In the genomic region with DNA sequence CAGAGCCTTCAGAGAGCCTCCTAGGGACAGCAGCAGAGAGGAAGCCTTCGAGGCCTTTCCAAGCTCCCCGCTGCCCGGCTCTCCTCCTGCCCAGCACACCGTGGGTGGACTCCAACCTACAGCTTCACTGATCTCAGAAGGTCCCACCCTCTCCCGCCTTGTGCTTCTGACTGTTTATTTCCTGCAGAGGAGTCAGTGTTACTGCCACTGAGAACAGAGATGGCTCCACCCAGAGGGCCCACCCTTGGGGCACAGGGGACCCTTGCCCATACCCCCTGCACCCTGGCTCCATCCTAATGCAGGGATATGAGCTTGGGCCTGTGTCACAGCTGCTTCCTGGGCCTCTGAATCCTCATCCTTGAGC, we compare ENCODE assay signal across 1 cellular context.
TF ChIP-seq lines count a peak whose summit lies in the region.

No MANE protein-coding gene starts in this region.

TF ChIP-seq in HepG2, 621 proteins besides CTCF, POLR2A, EP300 and RAD21 (continued from another document and continues in another):
- no peak for TF ChIP-seq SAFB2 (CRISPR knock-in tag; IDR thresholded peaks at IDR 0.05; ENCODE audit: borderline replicate concordance, low read depth)
- no peak for TF ChIP-seq POLR2AphosphoS2 (IDR thresholded peaks at IDR 0.05; ENCODE audit: low read depth, low read length)
- TF ChIP-seq MYC (CRISPR knock-in tag; IDR thresholded peaks at IDR 0.05; ENCODE audit: borderline replicate concordance), result no peak
- TF ChIP-seq HMG20B (CRISPR knock-in tag; conservative IDR thresholded peaks at IDR 0.05), result no peak
- TF ChIP-seq, protein P1, sequence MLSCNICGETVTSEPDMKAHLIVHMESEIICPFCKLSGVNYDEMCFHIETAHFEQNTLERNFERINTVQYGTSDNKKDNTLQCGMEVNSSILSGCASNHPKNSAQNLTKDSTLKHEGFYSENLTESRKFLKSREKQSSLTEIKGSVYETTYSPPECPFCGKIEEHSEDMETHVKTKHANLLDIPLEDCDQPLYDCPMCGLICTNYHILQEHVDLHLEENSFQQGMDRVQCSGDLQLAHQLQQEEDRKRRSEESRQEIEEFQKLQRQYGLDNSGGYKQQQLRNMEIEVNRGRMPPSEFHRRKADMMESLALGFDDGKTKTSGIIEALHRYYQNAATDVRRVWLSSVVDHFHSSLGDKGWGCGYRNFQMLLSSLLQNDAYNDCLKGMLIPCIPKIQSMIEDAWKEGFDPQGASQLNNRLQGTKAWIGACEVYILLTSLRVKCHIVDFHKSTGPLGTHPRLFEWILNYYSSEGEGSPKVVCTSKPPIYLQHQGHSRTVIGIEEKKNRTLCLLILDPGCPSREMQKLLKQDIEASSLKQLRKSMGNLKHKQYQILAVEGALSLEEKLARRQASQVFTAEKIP (CRISPR knock-in tag; IDR thresholded peaks at IDR 0.05; ENCODE audit: borderline replicate concordance), result no peak
- TF ChIP-seq ZNF225 (CRISPR knock-in tag; IDR thresholded peaks at IDR 0.05), result no peak
- TF ChIP-seq ZBTB38 (CRISPR knock-in tag; IDR thresholded peaks at IDR 0.05), result no peak
- no peak for TF ChIP-seq ZNF274 (CRISPR knock-in tag; IDR thresholded peaks at IDR 0.05)
- no peak for TF ChIP-seq MZF1 (CRISPR knock-in tag; IDR thresholded peaks at IDR 0.05; ENCODE audit: borderline replicate concordance)
- TF ChIP-seq, protein P2, sequence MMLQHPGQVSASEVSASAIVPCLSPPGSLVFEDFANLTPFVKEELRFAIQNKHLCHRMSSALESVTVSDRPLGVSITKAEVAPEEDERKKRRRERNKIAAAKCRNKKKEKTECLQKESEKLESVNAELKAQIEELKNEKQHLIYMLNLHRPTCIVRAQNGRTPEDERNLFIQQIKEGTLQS (CRISPR knock-in tag; IDR thresholded peaks at IDR 0.05), result no peak
- 0 out of 2 replicates have a peak, but pooled peaks have one; percentile 53 for TF ChIP-seq CAMTA2 (CRISPR knock-in tag; IDR thresholded peaks at IDR 0.05; ENCODE audit: borderline replicate concordance)
- TF ChIP-seq SALL1 (CRISPR knock-in tag; IDR thresholded peaks at IDR 0.05), result no peak
- TF ChIP-seq SOX5 (CRISPR knock-in tag; IDR thresholded peaks at IDR 0.05; ENCODE audit: borderline replicate concordance), result no peak
- TF ChIP-seq, protein P3, sequence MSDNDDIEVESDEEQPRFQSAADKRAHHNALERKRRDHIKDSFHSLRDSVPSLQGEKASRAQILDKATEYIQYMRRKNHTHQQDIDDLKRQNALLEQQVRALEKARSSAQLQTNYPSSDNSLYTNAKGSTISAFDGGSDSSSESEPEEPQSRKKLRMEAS (IDR thresholded peaks at IDR 0.05), result peak; percentile 62; the same call in 1 of the 2 replicates
- no peak for TF ChIP-seq ZNF160 (CRISPR knock-in tag; IDR thresholded peaks at IDR 0.05)
- TF ChIP-seq, protein P4, sequence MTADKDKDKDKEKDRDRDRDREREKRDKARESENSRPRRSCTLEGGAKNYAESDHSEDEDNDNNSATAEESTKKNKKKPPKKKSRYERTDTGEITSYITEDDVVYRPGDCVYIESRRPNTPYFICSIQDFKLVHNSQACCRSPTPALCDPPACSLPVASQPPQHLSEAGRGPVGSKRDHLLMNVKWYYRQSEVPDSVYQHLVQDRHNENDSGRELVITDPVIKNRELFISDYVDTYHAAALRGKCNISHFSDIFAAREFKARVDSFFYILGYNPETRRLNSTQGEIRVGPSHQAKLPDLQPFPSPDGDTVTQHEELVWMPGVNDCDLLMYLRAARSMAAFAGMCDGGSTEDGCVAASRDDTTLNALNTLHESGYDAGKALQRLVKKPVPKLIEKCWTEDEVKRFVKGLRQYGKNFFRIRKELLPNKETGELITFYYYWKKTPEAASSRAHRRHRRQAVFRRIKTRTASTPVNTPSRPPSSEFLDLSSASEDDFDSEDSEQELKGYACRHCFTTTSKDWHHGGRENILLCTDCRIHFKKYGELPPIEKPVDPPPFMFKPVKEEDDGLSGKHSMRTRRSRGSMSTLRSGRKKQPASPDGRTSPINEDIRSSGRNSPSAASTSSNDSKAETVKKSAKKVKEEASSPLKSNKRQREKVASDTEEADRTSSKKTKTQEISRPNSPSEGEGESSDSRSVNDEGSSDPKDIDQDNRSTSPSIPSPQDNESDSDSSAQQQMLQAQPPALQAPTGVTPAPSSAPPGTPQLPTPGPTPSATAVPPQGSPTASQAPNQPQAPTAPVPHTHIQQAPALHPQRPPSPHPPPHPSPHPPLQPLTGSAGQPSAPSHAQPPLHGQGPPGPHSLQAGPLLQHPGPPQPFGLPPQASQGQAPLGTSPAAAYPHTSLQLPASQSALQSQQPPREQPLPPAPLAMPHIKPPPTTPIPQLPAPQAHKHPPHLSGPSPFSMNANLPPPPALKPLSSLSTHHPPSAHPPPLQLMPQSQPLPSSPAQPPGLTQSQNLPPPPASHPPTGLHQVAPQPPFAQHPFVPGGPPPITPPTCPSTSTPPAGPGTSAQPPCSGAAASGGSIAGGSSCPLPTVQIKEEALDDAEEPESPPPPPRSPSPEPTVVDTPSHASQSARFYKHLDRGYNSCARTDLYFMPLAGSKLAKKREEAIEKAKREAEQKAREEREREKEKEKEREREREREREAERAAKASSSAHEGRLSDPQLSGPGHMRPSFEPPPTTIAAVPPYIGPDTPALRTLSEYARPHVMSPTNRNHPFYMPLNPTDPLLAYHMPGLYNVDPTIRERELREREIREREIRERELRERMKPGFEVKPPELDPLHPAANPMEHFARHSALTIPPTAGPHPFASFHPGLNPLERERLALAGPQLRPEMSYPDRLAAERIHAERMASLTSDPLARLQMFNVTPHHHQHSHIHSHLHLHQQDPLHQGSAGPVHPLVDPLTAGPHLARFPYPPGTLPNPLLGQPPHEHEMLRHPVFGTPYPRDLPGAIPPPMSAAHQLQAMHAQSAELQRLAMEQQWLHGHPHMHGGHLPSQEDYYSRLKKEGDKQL (CRISPR knock-in tag; IDR thresholded peaks at IDR 0.05; ENCODE audit: low read depth), result no peak
- no peak for TF ChIP-seq THAP11 (CRISPR knock-in tag; IDR thresholded peaks at IDR 0.05)
- TF ChIP-seq, protein P5, sequence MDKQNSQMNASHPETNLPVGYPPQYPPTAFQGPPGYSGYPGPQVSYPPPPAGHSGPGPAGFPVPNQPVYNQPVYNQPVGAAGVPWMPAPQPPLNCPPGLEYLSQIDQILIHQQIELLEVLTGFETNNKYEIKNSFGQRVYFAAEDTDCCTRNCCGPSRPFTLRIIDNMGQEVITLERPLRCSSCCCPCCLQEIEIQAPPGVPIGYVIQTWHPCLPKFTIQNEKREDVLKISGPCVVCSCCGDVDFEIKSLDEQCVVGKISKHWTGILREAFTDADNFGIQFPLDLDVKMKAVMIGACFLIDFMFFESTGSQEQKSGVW (CRISPR knock-in tag; IDR thresholded peaks at IDR 0.05; ENCODE audit: borderline replicate concordance), result no peak
- TF ChIP-seq, protein P6, sequence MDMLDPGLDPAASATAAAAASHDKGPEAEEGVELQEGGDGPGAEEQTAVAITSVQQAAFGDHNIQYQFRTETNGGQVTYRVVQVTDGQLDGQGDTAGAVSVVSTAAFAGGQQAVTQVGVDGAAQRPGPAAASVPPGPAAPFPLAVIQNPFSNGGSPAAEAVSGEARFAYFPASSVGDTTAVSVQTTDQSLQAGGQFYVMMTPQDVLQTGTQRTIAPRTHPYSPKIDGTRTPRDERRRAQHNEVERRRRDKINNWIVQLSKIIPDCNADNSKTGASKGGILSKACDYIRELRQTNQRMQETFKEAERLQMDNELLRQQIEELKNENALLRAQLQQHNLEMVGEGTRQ (IDR thresholded peaks at IDR 0.05; ENCODE audit: low read depth, low read length), result no peak
- TF ChIP-seq, protein P6 (CRISPR knock-in tag; IDR thresholded peaks at IDR 0.05; ENCODE audit: borderline replicate concordance), result no peak
- no peak for TF ChIP-seq ETV6 (CRISPR knock-in tag; conservative IDR thresholded peaks at IDR 0.05)
- TF ChIP-seq, protein P7, sequence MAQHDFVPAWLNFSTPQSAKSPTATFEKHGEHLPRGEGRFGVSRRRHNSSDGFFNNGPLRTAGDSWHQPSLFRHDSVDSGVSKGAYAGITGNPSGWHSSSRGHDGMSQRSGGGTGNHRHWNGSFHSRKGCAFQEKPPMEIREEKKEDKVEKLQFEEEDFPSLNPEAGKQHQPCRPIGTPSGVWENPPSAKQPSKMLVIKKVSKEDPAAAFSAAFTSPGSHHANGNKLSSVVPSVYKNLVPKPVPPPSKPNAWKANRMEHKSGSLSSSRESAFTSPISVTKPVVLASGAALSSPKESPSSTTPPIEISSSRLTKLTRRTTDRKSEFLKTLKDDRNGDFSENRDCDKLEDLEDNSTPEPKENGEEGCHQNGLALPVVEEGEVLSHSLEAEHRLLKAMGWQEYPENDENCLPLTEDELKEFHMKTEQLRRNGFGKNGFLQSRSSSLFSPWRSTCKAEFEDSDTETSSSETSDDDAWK (CRISPR knock-in tag; IDR thresholded peaks at IDR 0.05), result no peak
- no peak for TF ChIP-seq ZNF354B (CRISPR knock-in tag; IDR thresholded peaks at IDR 0.05)
- no peak for TF ChIP-seq U2AF2 (IDR thresholded peaks at IDR 0.05; ENCODE audit: low read depth, low read length)
- no peak for TF ChIP-seq HNF4A (CRISPR knock-in tag; IDR thresholded peaks at IDR 0.05)
- TF ChIP-seq ZFP36L2 (CRISPR knock-in tag; IDR thresholded peaks at IDR 0.05), result no peak
- TF ChIP-seq KMT2B (CRISPR knock-in tag; IDR thresholded peaks at IDR 0.05), result no peak
- no peak for TF ChIP-seq ZMYM2 (CRISPR knock-in tag; IDR thresholded peaks at IDR 0.05)
- TF ChIP-seq THYN1 (CRISPR knock-in tag; IDR thresholded peaks at IDR 0.05; ENCODE audit: borderline replicate concordance, low read depth), result no peak
- 0 out of 2 replicates have a peak, but pooled peaks have one; percentile 58 for TF ChIP-seq ZNF20 (CRISPR knock-in tag; IDR thresholded peaks at IDR 0.05)
- TF ChIP-seq KLF12 (CRISPR knock-in tag; IDR thresholded peaks at IDR 0.05; ENCODE audit: borderline replicate concordance), result 0 out of 2 replicates have a peak, but pooled peaks have one; percentile 24
- no peak for TF ChIP-seq ZNF629 (CRISPR knock-in tag; conservative IDR thresholded peaks at IDR 0.05)
- TF ChIP-seq ZNF550 (CRISPR knock-in tag; IDR thresholded peaks at IDR 0.05; ENCODE audit: borderline replicate concordance), result no peak; the same call in 1 of the 2 replicates
- TF ChIP-seq RARA (CRISPR knock-in tag; IDR thresholded peaks at IDR 0.05), result no peak
- no peak for TF ChIP-seq ZNF232 (CRISPR knock-in tag; IDR thresholded peaks at IDR 0.05; ENCODE audit: borderline replicate concordance)
- no peak for TF ChIP-seq ZEB1 (IDR thresholded peaks at IDR 0.05; ENCODE audit: insufficient replicate concordance, low read depth)
- no peak for TF ChIP-seq SP1 (IDR thresholded peaks at IDR 0.05)
- TF ChIP-seq SP1 (CRISPR knock-in tag; IDR thresholded peaks at IDR 0.05), result no peak
- TF ChIP-seq ZNF607 (CRISPR knock-in tag; IDR thresholded peaks at IDR 0.05; ENCODE audit: borderline replicate concordance), result 0 out of 2 replicates have a peak, but pooled peaks have one; percentile 75
- TF ChIP-seq, protein P8, sequence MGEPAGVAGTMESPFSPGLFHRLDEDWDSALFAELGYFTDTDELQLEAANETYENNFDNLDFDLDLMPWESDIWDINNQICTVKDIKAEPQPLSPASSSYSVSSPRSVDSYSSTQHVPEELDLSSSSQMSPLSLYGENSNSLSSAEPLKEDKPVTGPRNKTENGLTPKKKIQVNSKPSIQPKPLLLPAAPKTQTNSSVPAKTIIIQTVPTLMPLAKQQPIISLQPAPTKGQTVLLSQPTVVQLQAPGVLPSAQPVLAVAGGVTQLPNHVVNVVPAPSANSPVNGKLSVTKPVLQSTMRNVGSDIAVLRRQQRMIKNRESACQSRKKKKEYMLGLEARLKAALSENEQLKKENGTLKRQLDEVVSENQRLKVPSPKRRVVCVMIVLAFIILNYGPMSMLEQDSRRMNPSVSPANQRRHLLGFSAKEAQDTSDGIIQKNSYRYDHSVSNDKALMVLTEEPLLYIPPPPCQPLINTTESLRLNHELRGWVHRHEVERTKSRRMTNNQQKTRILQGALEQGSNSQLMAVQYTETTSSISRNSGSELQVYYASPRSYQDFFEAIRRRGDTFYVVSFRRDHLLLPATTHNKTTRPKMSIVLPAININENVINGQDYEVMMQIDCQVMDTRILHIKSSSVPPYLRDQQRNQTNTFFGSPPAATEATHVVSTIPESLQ (CRISPR knock-in tag; conservative IDR thresholded peaks at IDR 0.05), result no peak
- 0 out of 2 replicates have a peak, but pooled peaks have one; percentile 10 for TF ChIP-seq ZNF776 (CRISPR knock-in tag; IDR thresholded peaks at IDR 0.05)
- TF ChIP-seq, protein P9, sequence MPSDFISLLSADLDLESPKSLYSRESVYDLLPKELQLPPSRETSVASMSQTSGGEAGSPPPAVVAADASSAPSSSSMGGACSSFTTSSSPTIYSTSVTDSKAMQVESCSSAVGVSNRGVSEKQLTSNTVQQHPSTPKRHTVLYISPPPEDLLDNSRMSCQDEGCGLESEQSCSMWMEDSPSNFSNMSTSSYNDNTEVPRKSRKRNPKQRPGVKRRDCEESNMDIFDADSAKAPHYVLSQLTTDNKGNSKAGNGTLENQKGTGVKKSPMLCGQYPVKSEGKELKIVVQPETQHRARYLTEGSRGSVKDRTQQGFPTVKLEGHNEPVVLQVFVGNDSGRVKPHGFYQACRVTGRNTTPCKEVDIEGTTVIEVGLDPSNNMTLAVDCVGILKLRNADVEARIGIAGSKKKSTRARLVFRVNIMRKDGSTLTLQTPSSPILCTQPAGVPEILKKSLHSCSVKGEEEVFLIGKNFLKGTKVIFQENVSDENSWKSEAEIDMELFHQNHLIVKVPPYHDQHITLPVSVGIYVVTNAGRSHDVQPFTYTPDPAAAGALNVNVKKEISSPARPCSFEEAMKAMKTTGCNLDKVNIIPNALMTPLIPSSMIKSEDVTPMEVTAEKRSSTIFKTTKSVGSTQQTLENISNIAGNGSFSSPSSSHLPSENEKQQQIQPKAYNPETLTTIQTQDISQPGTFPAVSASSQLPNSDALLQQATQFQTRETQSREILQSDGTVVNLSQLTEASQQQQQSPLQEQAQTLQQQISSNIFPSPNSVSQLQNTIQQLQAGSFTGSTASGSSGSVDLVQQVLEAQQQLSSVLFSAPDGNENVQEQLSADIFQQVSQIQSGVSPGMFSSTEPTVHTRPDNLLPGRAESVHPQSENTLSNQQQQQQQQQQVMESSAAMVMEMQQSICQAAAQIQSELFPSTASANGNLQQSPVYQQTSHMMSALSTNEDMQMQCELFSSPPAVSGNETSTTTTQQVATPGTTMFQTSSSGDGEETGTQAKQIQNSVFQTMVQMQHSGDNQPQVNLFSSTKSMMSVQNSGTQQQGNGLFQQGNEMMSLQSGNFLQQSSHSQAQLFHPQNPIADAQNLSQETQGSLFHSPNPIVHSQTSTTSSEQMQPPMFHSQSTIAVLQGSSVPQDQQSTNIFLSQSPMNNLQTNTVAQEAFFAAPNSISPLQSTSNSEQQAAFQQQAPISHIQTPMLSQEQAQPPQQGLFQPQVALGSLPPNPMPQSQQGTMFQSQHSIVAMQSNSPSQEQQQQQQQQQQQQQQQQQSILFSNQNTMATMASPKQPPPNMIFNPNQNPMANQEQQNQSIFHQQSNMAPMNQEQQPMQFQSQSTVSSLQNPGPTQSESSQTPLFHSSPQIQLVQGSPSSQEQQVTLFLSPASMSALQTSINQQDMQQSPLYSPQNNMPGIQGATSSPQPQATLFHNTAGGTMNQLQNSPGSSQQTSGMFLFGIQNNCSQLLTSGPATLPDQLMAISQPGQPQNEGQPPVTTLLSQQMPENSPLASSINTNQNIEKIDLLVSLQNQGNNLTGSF (CRISPR knock-in tag; IDR thresholded peaks at IDR 0.05), result peak; percentile 60; the same call in 1 of the 2 replicates
- TF ChIP-seq ZNF101 (CRISPR knock-in tag; IDR thresholded peaks at IDR 0.05; ENCODE audit: borderline replicate concordance, low read depth), result no peak
- no peak for TF ChIP-seq PHF21A (CRISPR knock-in tag; IDR thresholded peaks at IDR 0.05)
- TF ChIP-seq ZSCAN31 (CRISPR knock-in tag; IDR thresholded peaks at IDR 0.05; ENCODE audit: low read depth), result 0 out of 2 replicates have a peak, but pooled peaks have one; percentile 10
